Comparison of ENCODE assay signal across 7 cellular contexts in the genomic region with DNA sequence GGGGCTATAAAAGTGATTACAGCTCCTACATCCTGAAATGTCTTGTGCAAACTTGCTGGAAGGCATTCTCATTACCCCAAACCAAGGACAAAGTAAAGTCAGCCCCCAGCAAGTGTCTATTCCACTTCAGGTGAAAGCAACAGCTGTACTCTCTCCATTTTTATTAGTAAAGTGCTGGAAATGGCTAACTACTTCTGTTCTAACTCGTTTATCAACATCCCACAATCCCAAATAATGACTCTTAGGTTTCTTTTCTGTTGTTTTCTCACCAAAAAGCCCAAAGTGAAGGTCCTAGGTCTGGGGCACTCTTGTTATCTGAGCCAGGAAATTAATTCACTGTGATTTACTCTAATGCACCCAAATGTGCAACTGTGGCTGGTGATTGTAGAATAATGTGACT.
"Had no signal": no experiment of that assay in that cellular context is flagged by ENCODE, and none has a peak within 500 bp of the region (broad histone marks: within the 10 kb centered on the region; RNA-seq: fewer than 3 reads in every experiment).

No MANE protein-coding gene starts in this region.

- H3K4me3 Mint-ChIP-seq: IgD-negative memory B cell had no signal

- H3K27ac Mint-ChIP-seq: IgD-negative memory B cell had no signal

- H3K27ac ChIP-seq: HL-60 had no signal

- DNase-seq: IMR-90, KBM-7, KG1 had no signal

- H3K27me3 Mint-ChIP-seq: IgD-negative memory B cell had no signal

- H3K4me3 ChIP-seq: K562 had no signal

- H3K36me3 Mint-ChIP-seq: IgD-negative memory B cell had no signal

- H3K4me1 Mint-ChIP-seq: IgD-negative memory B cell had no signal

- ATAC-seq: HepG2, K562 had no signal
